Comparison of ENCODE assay signal across 8 cellular contexts in the genomic region with DNA sequence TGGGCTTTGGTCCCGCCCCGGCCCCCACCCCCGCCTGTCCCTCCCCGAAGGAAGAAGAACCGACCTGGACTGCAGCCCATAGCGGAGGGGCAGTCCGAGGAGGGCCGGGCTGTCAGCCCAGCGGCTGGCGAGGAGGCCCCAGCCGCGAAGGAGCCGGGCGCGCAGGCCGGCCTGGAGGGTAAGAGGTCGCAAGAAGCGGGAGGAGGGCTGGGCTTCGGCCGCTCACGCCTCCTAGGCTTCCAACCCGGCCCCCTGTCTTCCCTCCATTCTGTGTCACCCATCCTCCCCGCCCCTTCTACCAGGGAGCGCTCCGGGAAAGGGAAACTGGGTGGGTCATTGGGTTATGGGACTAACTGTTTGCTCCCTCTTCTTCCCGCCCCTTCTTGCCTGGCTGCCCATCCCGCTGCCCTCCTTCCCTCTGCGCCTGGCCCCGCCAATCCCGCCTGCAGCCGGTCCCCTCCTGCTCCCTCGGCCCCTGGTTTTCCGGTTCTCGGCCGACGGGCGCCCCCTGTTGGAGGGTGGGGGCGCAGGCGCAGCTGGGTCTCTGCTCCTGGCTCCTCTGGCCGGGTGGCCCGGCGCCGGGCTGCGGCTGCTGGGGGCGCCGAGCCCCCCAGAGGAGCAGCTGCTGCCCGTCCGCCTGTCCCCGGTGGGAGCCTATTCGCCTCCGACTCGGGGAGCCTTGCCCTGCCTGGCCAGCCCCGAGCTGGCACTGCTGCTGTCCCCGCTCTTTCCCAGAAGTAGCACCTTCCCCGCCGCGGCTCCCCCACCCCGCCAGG. TPM values are rescaled to one million over a fixed set of nuclear protein-coding genes. Genes with fewer than 3 reads are reported as not detected.
DNase-seq lines count a peak whose midpoint lies in the region; ATAC-seq, FAIRE-seq and TF ChIP-seq lines count a peak whose summit lies in the region.

No MANE protein-coding gene starts in this region.

- in situ Hi-C loops in T47D (cut with HindIII; ENCODE audit: low pct_unique_long_range_greater_than_20kb, low sequenced_read_pairs) = no loop called here

- peak overlapping the region; percentile 89; the same call in 1 of the 2 replicates for H3K9ac ChIP-seq in iPS-20b (ENCODE audit: low read depth, low read length)
- H3K9ac ChIP-seq in skeletal muscle satellite cell (ENCODE audit: low read depth, low read length) = peak overlapping the region; percentile 84

- FAIRE-seq in GM12892 (lab: Jason Lieb, UNC) = peak; percentile 89

- ATAC-seq in HG03039 (IDR thresholded peaks at IDR 0.05; ENCODE audit: unreplicated experiment) (peak; percentile 32), HG03378 (IDR thresholded peaks at IDR 0.05; ENCODE audit: unreplicated experiment) (no peak)

- TF ChIP-seq CTCF in WERI-Rb-1 (IDR thresholded peaks at IDR 0.05; ENCODE audit: low read depth, low read length) = peak; percentile 99

- H3K36me3 ChIP-seq in WERI-Rb-1 (peaks cover 66% of the 10 kb centered on the region), iPS-20b (ENCODE audit: insufficient read depth, low read depth, low read length) (peaks cover 43% of the 10 kb centered on the region), skeletal muscle satellite cell (ENCODE audit: insufficient read depth, low read length) (peaks cover 39% of the 10 kb centered on the region)

- H3K4me2 ChIP-seq in skeletal muscle satellite cell (ENCODE audit: low read length) = peak overlapping the region; percentile 99

- H3K27me3 ChIP-seq in WERI-Rb-1 (ENCODE audit: insufficient read depth, low read depth, severe bottlenecking) (no peaks in the 10 kb centered on the region), iPS-20b (ENCODE audit: insufficient read depth, low read length) (peaks cover 17% of the 10 kb centered on the region), skeletal muscle satellite cell (ENCODE audit: control insufficient read depth, insufficient read depth, low read length) (no peaks in the 10 kb centered on the region)

- H3K27ac ChIP-seq in WERI-Rb-1 (peak overlapping the region; percentile 84), iPS-20b (ENCODE audit: low read length) (no peak overlapping the region)

- no peak for TF ChIP-seq POLR2A in GM12892 (IDR thresholded peaks at IDR 0.05; ENCODE audit: low read depth, low read length)

- H3K4me1 ChIP-seq in iPS-20b (ENCODE audit: insufficient read depth, low read length) (peaks cover 11% of the 10 kb centered on the region), skeletal muscle satellite cell (ENCODE audit: control insufficient read depth, insufficient read depth, low read length) (peaks cover 30% of the 10 kb centered on the region)

- H3K4me3 ChIP-seq in WERI-Rb-1 (ENCODE audit: low read depth, low read length) (peak overlapping the region; percentile 84), iPS-20b (ENCODE audit: low read length) (peak overlapping the region; percentile 97), skeletal muscle satellite cell (ENCODE audit: low read length) (peak overlapping the region; percentile 95)

- H3K9me3 ChIP-seq in WERI-Rb-1 (ENCODE audit: severe bottlenecking) = no peaks in the 10 kb centered on the region
- no peaks in the 10 kb centered on the region for H3K9me3 ChIP-seq in iPS-20b (ENCODE audit: insufficient read depth, low read depth, low read length)
- no peaks in the 10 kb centered on the region for H3K9me3 ChIP-seq in skeletal muscle satellite cell (replicated peaks; ENCODE audit: low read length)

- DNase-seq in GM12892 (ENCODE audit: insufficient read length) = peak; percentile 91
- DNase-seq in NCI-H2171 (lab: John Stamatoyannopoulos, UW) = peak; percentile 49
- peak; percentile 100 for DNase-seq in WERI-Rb-1
- DNase-seq in T47D (ENCODE audit: low read depth in 1 of 2, low spot score in 1 of 2) = peak; percentile 97 to 99

RNA-seq across cellular contexts. Expression of gene RUSC1, which starts 2.4 kb away (rescaled TPM):
- 5.9 TPM for polyA plus RNA-seq in GM12892 (2012; ENCODE audit: missing spikeins)
- 15.0 and 19.7 TPM in 2 replicates for total RNA-seq in skeletal muscle satellite cell (2012; rRNA removed)

RNA-seq across cellular contexts. Expression of gene FDPS, which starts 14.5 kb away (rescaled TPM):
- 419 TPM for polyA plus RNA-seq in GM12892 (2012; ENCODE audit: missing spikeins)
- total RNA-seq in skeletal muscle satellite cell (2012; rRNA removed) = 131 and 234 TPM in 2 replicates

RNA-seq across cellular contexts. Expression of gene PKLR, which starts 21.9 kb away (rescaled TPM):
- not detected for polyA plus RNA-seq in GM12892 (2012; ENCODE audit: missing spikeins)
- not detected in 2 replicates for total RNA-seq in skeletal muscle satellite cell (2012; rRNA removed)

RNA-seq across cellular contexts. Expression of gene HCN3, which starts 45.9 kb away (rescaled TPM):
- 1.1 TPM for polyA plus RNA-seq in GM12892 (2012; ENCODE audit: missing spikeins)
- 0.25 and 0.44 TPM in 2 replicates for total RNA-seq in skeletal muscle satellite cell (2012; rRNA removed)

RNA-seq across cellular contexts. Expression of gene CLK2, which starts 49.8 kb away (rescaled TPM):
- 54.9 TPM for polyA plus RNA-seq in GM12892 (2012; ENCODE audit: missing spikeins)
- 17.7 and 23.4 TPM in 2 replicates for total RNA-seq in skeletal muscle satellite cell (2012; rRNA removed)

Comparison
In these comparisons a context has a peak if more than half of its experiments do, and no peak if none do; other contexts are left out.
1. DNase-seq: peak in every context shown above with its lines; median percentile 100 in WERI-Rb-1; 98 in T47D; 91 in GM12892; 49 in NCI-H2171.